1 cellular context compared by ENCODE assay signal in the genomic region with DNA sequence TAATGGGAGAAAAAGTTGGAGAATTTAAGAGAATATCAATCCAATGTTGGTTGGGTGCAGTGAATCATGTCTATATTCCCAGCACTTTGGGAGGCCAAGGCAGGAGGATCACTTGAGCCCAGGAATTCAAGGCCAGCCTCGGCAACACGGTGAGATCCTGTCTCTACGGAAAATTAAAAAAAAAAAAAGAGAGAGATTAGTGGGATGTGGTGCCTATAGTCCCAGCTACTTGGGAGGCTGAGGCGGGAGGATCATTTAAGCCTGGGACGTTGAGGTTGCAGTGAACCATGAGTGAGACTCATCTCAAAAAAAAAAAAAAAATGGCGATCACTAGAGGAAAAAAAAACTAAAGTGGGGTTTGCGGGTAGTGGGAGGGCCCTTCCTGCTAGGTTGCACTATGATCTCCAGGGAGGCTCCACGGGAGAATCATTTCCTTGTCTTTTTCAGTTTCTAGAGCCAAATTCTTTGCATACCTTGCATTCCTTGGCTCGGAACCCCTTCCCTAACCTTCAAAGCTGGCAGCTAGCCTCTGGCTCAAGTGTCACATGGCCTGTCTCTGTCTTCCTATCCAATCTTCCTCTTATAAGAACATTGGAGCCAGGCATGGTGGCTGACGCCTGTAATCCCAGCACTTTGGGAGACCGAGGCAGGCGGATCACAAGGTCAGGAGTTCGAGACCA.
TF ChIP-seq lines count a peak whose summit lies in the region.

No MANE protein-coding gene starts in this region.

TF ChIP-seq in H1, 55 proteins besides CTCF, POLR2A, EP300 and RAD21:
- TF ChIP-seq CREB1 (IDR thresholded peaks at IDR 0.05), result no peak
- no peak for TF ChIP-seq POU5F1 (IDR thresholded peaks at IDR 0.05; ENCODE audit: low read depth, low read length)
- no peak for TF ChIP-seq EZH2 (IDR thresholded peaks at IDR 0.05; ENCODE audit: low read depth, low read length, severe bottlenecking)
- TF ChIP-seq TEAD4 (IDR thresholded peaks at IDR 0.05; ENCODE audit: low read depth, low read length), result peak; percentile 100
- no peak for TF ChIP-seq SUZ12 (IDR thresholded peaks at IDR 0.05; ENCODE audit: low read length)
- TF ChIP-seq CBX8 (IDR thresholded peaks at IDR 0.05; ENCODE audit: borderline replicate concordance, low read depth, low read length), result no peak
- TF ChIP-seq KDM4A (IDR thresholded peaks at IDR 0.05; ENCODE audit: low read depth, low read length, severe bottlenecking), result no peak
- TF ChIP-seq YY1 (IDR thresholded peaks at IDR 0.05; ENCODE audit: low read depth, low read length), result 0 out of 2 replicates have a peak, but pooled peaks have one; percentile 76
- TF ChIP-seq NANOG (IDR thresholded peaks at IDR 0.05; ENCODE audit: insufficient read depth, low read depth, low read length, poor library complexity, severe bottlenecking), result no peak
- peak; percentile 86 for TF ChIP-seq BACH1 (IDR thresholded peaks at IDR 0.05; ENCODE audit: low read length)
- TF ChIP-seq USF2 (IDR thresholded peaks at IDR 0.05; ENCODE audit: low read length), result peak; percentile 65
- no peak for TF ChIP-seq CBX5 (IDR thresholded peaks at IDR 0.05; ENCODE audit: low read depth, low read length)
- peak; percentile 84 for TF ChIP-seq SP1 (IDR thresholded peaks at IDR 0.05; ENCODE audit: low read depth, low read length)
- no peak for TF ChIP-seq GTF2F1 (IDR thresholded peaks at IDR 0.05; ENCODE audit: borderline replicate concordance, low read depth, low read length)
- TF ChIP-seq RBBP5 (IDR thresholded peaks at IDR 0.05; ENCODE audit: borderline replicate concordance, low read depth, low read length), result no peak
- TF ChIP-seq SP2 (IDR thresholded peaks at IDR 0.05; ENCODE audit: low read length), result no peak
- no peak for TF ChIP-seq POLR2AphosphoS5 (IDR thresholded peaks at IDR 0.05; ENCODE audit: low read depth, low read length)
- TF ChIP-seq TBP (IDR thresholded peaks at IDR 0.05; ENCODE audit: low read depth, low read length), result no peak
- no peak for TF ChIP-seq KDM5A (IDR thresholded peaks at IDR 0.05; ENCODE audit: low read length)
- peak; percentile 71 to 96; a peak in 2 of 4 replicates for TF ChIP-seq HDAC2 (IDR thresholded peaks at IDR 0.05; ENCODE audit: borderline replicate concordance in 1 of 2, low read depth in 2 of 2, low read length in 2 of 2)
- TF ChIP-seq, protein P1, sequence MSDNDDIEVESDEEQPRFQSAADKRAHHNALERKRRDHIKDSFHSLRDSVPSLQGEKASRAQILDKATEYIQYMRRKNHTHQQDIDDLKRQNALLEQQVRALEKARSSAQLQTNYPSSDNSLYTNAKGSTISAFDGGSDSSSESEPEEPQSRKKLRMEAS (IDR thresholded peaks at IDR 0.05), result peak; percentile 44
- TF ChIP-seq ASH2L (IDR thresholded peaks at IDR 0.05; ENCODE audit: low read length), result peak; percentile 48
- TF ChIP-seq SAP30 (IDR thresholded peaks at IDR 0.05; ENCODE audit: insufficient read depth, insufficient replicate concordance, low read length), result no peak
- TF ChIP-seq FOSL1 (IDR thresholded peaks at IDR 0.05; ENCODE audit: insufficient read depth, low read depth, low read length), result no peak
- no peak for TF ChIP-seq ATF3 (IDR thresholded peaks at IDR 0.05; ENCODE audit: insufficient read depth, low read depth, low read length)
- TF ChIP-seq BRCA1 (IDR thresholded peaks at IDR 0.05; ENCODE audit: low read depth, low read length), result no peak
- TF ChIP-seq TCF12 (IDR thresholded peaks at IDR 0.05; ENCODE audit: low read depth, low read length), result peak; percentile 51; the same call in 1 of the 2 replicates
- TF ChIP-seq SIX5 (IDR thresholded peaks at IDR 0.05; ENCODE audit: low read depth, low read length), result no peak
- TF ChIP-seq ZNF274 (IDR thresholded peaks at IDR 0.05; ENCODE audit: borderline replicate concordance, extremely low read depth, low read length), result no peak
- TF ChIP-seq, protein P2, sequence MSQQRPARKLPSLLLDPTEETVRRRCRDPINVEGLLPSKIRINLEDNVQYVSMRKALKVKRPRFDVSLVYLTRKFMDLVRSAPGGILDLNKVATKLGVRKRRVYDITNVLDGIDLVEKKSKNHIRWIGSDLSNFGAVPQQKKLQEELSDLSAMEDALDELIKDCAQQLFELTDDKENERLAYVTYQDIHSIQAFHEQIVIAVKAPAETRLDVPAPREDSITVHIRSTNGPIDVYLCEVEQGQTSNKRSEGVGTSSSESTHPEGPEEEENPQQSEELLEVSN (IDR thresholded peaks at IDR 0.05), result no peak
- no peak for TF ChIP-seq MAFK (IDR thresholded peaks at IDR 0.05; ENCODE audit: low read depth, low read length)
- TF ChIP-seq NRF1 (IDR thresholded peaks at IDR 0.05; ENCODE audit: low read depth, low read length), result no peak
- TF ChIP-seq CHD2 (IDR thresholded peaks at IDR 0.05; ENCODE audit: low read length), result no peak
- TF ChIP-seq CHD7 (IDR thresholded peaks at IDR 0.05; ENCODE audit: insufficient replicate concordance, low read length), result no peak
- TF ChIP-seq PHF8 (conservative IDR thresholded peaks at IDR 0.05; ENCODE audit: low read depth, low read length), result no peak
- no peak for TF ChIP-seq ATF2 (IDR thresholded peaks at IDR 0.05; ENCODE audit: low read length)
- no peak for TF ChIP-seq GABPA (IDR thresholded peaks at IDR 0.05; ENCODE audit: borderline replicate concordance, insufficient read depth, low read length)
- no peak for TF ChIP-seq SP4 (IDR thresholded peaks at IDR 0.05; ENCODE audit: low read length)
- no peak for TF ChIP-seq BCL11A (IDR thresholded peaks at IDR 0.05; ENCODE audit: low read depth in 2 of 2, low read length in 2 of 2)
- no peak for TF ChIP-seq CTBP2 (IDR thresholded peaks at IDR 0.05; ENCODE audit: borderline replicate concordance, insufficient read depth, insufficient read length, low read length)
- no peak for TF ChIP-seq TAF1 (IDR thresholded peaks at IDR 0.05; ENCODE audit: low read depth, low read length)
- no peak for TF ChIP-seq CEBPB (IDR thresholded peaks at IDR 0.05; ENCODE audit: low read depth, low read length)
- TF ChIP-seq RFX5 (IDR thresholded peaks at IDR 0.05; ENCODE audit: borderline replicate concordance, low read depth, low read length), result no peak
- TF ChIP-seq SRF (IDR thresholded peaks at IDR 0.05; ENCODE audit: low read depth, low read length), result no peak
- TF ChIP-seq JUND (IDR thresholded peaks at IDR 0.05; ENCODE audit: low read length), result no peak
- peak; percentile 62; the same call in 1 of the 2 replicates for TF ChIP-seq KDM1A (IDR thresholded peaks at IDR 0.05; ENCODE audit: borderline replicate concordance, low read length)
- TF ChIP-seq RNF2 (IDR thresholded peaks at IDR 0.05; ENCODE audit: borderline replicate concordance, low read depth, low read length, missing control alignments, poor library complexity, severe bottlenecking), result no peak
- no peak for TF ChIP-seq CHD1 (IDR thresholded peaks at IDR 0.05; ENCODE audit: low read depth, low read length)
- TF ChIP-seq JUN (IDR thresholded peaks at IDR 0.05; ENCODE audit: low read depth, low read length), result no peak
- no peak for TF ChIP-seq EGR1 (IDR thresholded peaks at IDR 0.05; ENCODE audit: borderline replicate concordance, low read depth, low read length)
- TF ChIP-seq SIRT6 (IDR thresholded peaks at IDR 0.05; ENCODE audit: low read length), result no peak
- no peak for TF ChIP-seq RXRA (IDR thresholded peaks at IDR 0.05; ENCODE audit: insufficient read depth, low read depth, low read length)
- TF ChIP-seq TAF7 (optimal IDR thresholded peaks at IDR 0.05; ENCODE audit: borderline replicate concordance, low read depth, low read length), result no peak
- TF ChIP-seq HDAC6 (IDR thresholded peaks at IDR 0.05; ENCODE audit: low read depth, low read length), result no peak
- TF ChIP-seq SIN3A (conservative IDR thresholded peaks at IDR 0.05 in 1 of 2, IDR thresholded peaks at IDR 0.05 in 1 of 2; ENCODE audit: low read depth in 1 of 2, low read length in 2 of 2), result peak; percentile 85 to 87; a peak in 3 of 4 replicates
